ENCODE assay signal across 8 cellular contexts in genomic region chr5:173016621-173017046, GRCh38. TPM values are rescaled to one million over a fixed set of nuclear protein-coding genes. Genes with fewer than 3 reads are reported as not detected.
DNase-seq lines count a peak whose midpoint lies in the region; ATAC-seq and TF ChIP-seq lines count a peak whose summit lies in the region.
"Had no signal": no experiment of that assay in that cellular context is flagged by ENCODE, and none has a peak within 500 bp of the region (broad histone marks: within the 10 kb centered on the region; RNA-seq: fewer than 3 reads in every experiment).

No MANE protein-coding gene starts in this region.

- H3K9me3 ChIP-seq in HUES48 (ENCODE audit: control insufficient read depth, insufficient read depth, low read length), result no peaks in the 10 kb centered on the region
- H3K9me3 ChIP-seq in WERI-Rb-1 (ENCODE audit: severe bottlenecking), result no peaks in the 10 kb centered on the region
- H3K9me3 ChIP-seq: SJCRH30 had no signal

- peaks cover 11% of the 10 kb centered on the region for H3K36me3 Mint-ChIP-seq in activated naive CD8-positive, alpha-beta T cell

- H3K27me3 Mint-ChIP-seq in activated naive CD8-positive, alpha-beta T cell, result no peaks in the 10 kb centered on the region

- peaks cover 12% of the 10 kb centered on the region for H3K4me1 ChIP-seq in HUES48 (ENCODE audit: control insufficient read depth, insufficient read depth, low read length)

- H3K4me1 Mint-ChIP-seq in activated naive CD8-positive, alpha-beta T cell (ENCODE audit: low read depth), result peaks cover 42% of the 10 kb centered on the region

- DNase-seq in left cardiac atrium (peak; percentile 28), skeletal muscle cell (ENCODE audit: low read depth) (peak; percentile 25), D341Med (ENCODE audit: low spot score) (no peak), WERI-Rb-1 (no peak)

- TF ChIP-seq CTCF in WERI-Rb-1 (IDR thresholded peaks at IDR 0.05; ENCODE audit: low read depth, low read length), result no peak

- H3K4me3 ChIP-seq in HUES48 (ENCODE audit: low read depth, low read length), result no peak overlapping the region
- no peak overlapping the region for H3K4me3 ChIP-seq in skeletal muscle cell (ENCODE audit: low read depth, low read length)
- no peak overlapping the region for H3K4me3 ChIP-seq in WERI-Rb-1 (ENCODE audit: low read depth, low read length)
- H3K4me3 ChIP-seq: SJCRH30 had no signal

- H3K4me3 Mint-ChIP-seq in activated naive CD8-positive, alpha-beta T cell, result no peak overlapping the region

- peak overlapping the region; percentile 76 for H3K27ac Mint-ChIP-seq in activated naive CD8-positive, alpha-beta T cell

- intact Hi-C loops in left cardiac atrium (cut with DNase I), result loop anchor here in 1 of 2 donors (10.0 kb wide), 1 partner anchor 128 kb away; the partner anchor contains the start of gene BNIP1

- no peaks in the 10 kb centered on the region for H3K27me3 ChIP-seq in HUES48 (ENCODE audit: control insufficient read depth, insufficient read depth, low read length)
- no peaks in the 10 kb centered on the region for H3K27me3 ChIP-seq in WERI-Rb-1 (ENCODE audit: insufficient read depth, low read depth, severe bottlenecking)
- H3K27me3 ChIP-seq: SJCRH30 had no signal

- ATAC-seq in left cardiac atrium (peak; percentile 74 to 93), GM21737 (IDR thresholded peaks at IDR 0.05; ENCODE audit: unreplicated experiment) (no peak)

- H3K36me3 ChIP-seq in HUES48 (ENCODE audit: control insufficient read depth, insufficient read depth, low read length) (peaks cover 17% of the 10 kb centered on the region; the same call in 1 of the 2 replicates), WERI-Rb-1 (peaks cover 16% of the 10 kb centered on the region)

- no peak overlapping the region for H3K9ac ChIP-seq in HUES48 (ENCODE audit: low read depth, low read length)

- H3K9me3 Mint-ChIP-seq in activated naive CD8-positive, alpha-beta T cell (ENCODE audit: low read depth), result no peaks in the 10 kb centered on the region

- H3K27ac ChIP-seq in HUES48 (ENCODE audit: low read depth, low read length) (peak overlapping the region; percentile 15), WERI-Rb-1 (no peak overlapping the region)
- H3K27ac ChIP-seq: SJCRH30 had no signal

RNA-seq across cellular contexts. Expression of gene ATP6V0E1, which starts 33.1 kb away (rescaled TPM):
- total RNA-seq in left cardiac atrium, result 100 to 1,000 TPM; 204 to 208 TPM

RNA-seq across cellular contexts. Expression of gene CREBRF, which starts 39.5 kb away (rescaled TPM):
- 10 to 100 TPM; 13.2 to 23.9 TPM for total RNA-seq in left cardiac atrium

RNA-seq across cellular contexts. Expression of gene RPL26L1, which starts 57.4 kb away (rescaled TPM):
- 10 to 100 TPM; 22.4 to 22.6 TPM for total RNA-seq in left cardiac atrium

Comparison
In these comparisons a context has a peak if more than half of its experiments do, and no peak if none do; other contexts are left out.
1. DNase-seq: peak in left cardiac atrium (single experiment) and skeletal muscle cell (single experiment); none in D341Med (single experiment) and WERI-Rb-1 (single experiment).